In the genomic region with DNA sequence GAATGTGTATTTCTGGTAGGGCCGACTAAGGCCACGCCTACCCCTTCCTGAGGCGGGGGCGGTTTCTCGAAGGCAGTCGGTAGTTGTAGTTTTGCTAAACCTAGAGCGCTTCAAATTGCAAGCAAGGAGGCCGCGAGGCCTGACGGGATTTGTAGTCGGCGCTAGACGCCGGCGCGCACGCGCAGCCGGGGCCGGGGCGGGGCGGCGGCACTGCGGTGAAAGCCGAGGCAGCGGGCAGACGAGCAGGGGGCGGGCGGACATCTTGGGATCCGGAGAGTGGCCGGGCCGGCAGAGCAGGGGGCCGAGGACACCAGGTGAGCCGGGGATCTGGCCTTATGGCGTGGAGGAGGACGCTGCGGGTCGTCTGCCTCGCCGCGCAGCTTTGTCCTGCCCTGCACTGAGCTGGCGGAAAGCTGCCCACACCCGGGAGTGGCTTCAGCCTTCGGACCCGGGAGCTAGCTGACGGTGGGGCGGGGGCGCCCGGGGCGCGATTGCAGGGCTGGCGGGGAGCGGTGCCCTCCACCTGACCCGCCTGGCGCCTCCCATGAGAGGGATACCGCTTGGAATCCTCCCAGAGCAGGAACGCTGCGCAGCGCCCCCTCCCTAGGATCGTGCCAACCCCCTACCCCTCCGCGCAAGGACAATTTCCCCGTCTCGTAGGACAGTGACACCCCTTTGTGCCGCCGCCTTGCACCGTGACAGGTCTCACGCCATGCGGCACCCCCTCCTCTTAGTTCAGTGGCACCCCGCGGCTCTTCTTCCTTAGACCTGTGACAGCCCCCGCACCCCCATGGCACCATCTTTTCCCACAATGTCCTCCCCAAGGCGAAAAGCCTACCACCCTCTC, we compare ENCODE assay signal across 8 cellular contexts. TPM values are rescaled to one million over a fixed set of nuclear protein-coding genes. Genes with fewer than 3 reads are reported as not detected.
DNase-seq lines count a peak whose midpoint lies in the region; ATAC-seq and TF ChIP-seq lines count a peak whose summit lies in the region.

A gene (plus strand): TSS at position 210 of the 847 bp plus-strand sequence. CDS start 2,139 bp downstream, outside the sequence.

- TF ChIP-seq CTCF in choroid plexus epithelial cell (conservative IDR thresholded peaks at IDR 0.05; ENCODE audit: low read depth, low read length), result no peak

- H3K27me3 Mint-ChIP-seq in activated CD4-positive, alpha-beta T cell treated with anti-CD3 and anti-CD28 coated beads for 36 hours, result no peaks in the 10 kb centered on the region

- H3K27ac Mint-ChIP-seq in activated CD4-positive, alpha-beta T cell treated with anti-CD3 and anti-CD28 coated beads for 36 hours, result peak within 1 kb of the TSS; percentile 89

- CTCF ChIA-PET in activated CD4-positive, alpha-beta T cell treated with anti-CD3 and anti-CD28 coated beads for 36 hours (lab: Charles Lee), result interaction anchor here (0.6 to 2.6 kb wide), 5 partner anchors 30 to 115 kb away, joined by 3 to 7 read pairs (median 6); a partner anchor contains a TSS

- intact Hi-C loops in activated CD4-positive, alpha-beta T cell treated with anti-CD3 and anti-CD28 coated beads for 36 hours (cut with DNase I, micrococcal nuclease), result loop anchor here (1.0 to 5.0 kb wide), 14 partner anchors 10 to 539 kb away; a partner anchor contains a TSS

- peak within 1 kb of the TSS; percentile 100 for H3K4me3 ChIP-seq in choroid plexus epithelial cell (ENCODE audit: low read depth, low read length)

- DNase-seq in Ammon's horn (ENCODE audit: low spot score) (peak; percentile 99), GM19238 (ENCODE audit: insufficient read length, low spot score) (peak; percentile 97), NCI-H524 (lab: John Stamatoyannopoulos, UW) (peak; percentile 99 to 100), choroid plexus epithelial cell (ENCODE audit: low read depth) (peak; percentile 100), kidney glomerular epithelial cell (lab: John Stamatoyannopoulos, UW) (peak; percentile 90)
- peak; percentile 98 for DNase-seq in activated CD4-positive, alpha-beta T cell treated with anti-CD3 and anti-CD28 coated beads for 36 hours
- DNase-seq in stimulated activated CD4-positive, alpha-beta T cell treated with anti-CD3 and anti-CD28 coated beads, Interleukin-1b, Interleukin-23, amount 100 ng/mL, for 1 hour (ENCODE audit: low read depth in 2 of 2), result peak; percentile 95 to 96

- H3K9me3 Mint-ChIP-seq in activated CD4-positive, alpha-beta T cell treated with anti-CD3 and anti-CD28 coated beads for 36 hours (ENCODE audit: low read depth), result no peaks in the 10 kb centered on the region

- POLR2A ChIA-PET in activated CD4-positive, alpha-beta T cell treated with anti-CD3 and anti-CD28 coated beads for 36 hours (lab: Charles Lee), result interaction anchor here (0.6 kb wide), 1 partner anchor 11 kb away, joined by 3 read pairs; a partner anchor contains a TSS

- H3K36me3 Mint-ChIP-seq in activated CD4-positive, alpha-beta T cell treated with anti-CD3 and anti-CD28 coated beads for 36 hours (ENCODE audit: low read depth), result peaks cover 26% of the 10 kb centered on the region

- peak; percentile 90 for ATAC-seq in HG03442 (IDR thresholded peaks at IDR 0.05; ENCODE audit: unreplicated experiment)
- ATAC-seq in activated CD4-positive, alpha-beta T cell treated with anti-CD3 and anti-CD28 coated beads for 36 hours, result peak; percentile 97

- H3K4me3 Mint-ChIP-seq in activated CD4-positive, alpha-beta T cell treated with anti-CD3 and anti-CD28 coated beads for 36 hours, result peak within 1 kb of the TSS; percentile 95

- H3K4me1 Mint-ChIP-seq in activated CD4-positive, alpha-beta T cell treated with anti-CD3 and anti-CD28 coated beads for 36 hours, result peaks cover 23% of the 10 kb centered on the region

RNA-seq across cellular contexts. Expression of the gene that starts here (rescaled TPM):
- total RNA-seq in activated CD4-positive, alpha-beta T cell treated with anti-CD3 and anti-CD28 coated beads for 36 hours, result 100 to 1,000 TPM; 192 to 204 TPM

Comparison
In these comparisons a context has a peak if more than half of its experiments do, and no peak if none do; other contexts are left out.
1. Peak in every context shown above with its lines: DNase-seq, ATAC-seq and H3K4me3 ChIP-seq.